ENCODE assay signal across 1 cellular context in the genomic region with DNA sequence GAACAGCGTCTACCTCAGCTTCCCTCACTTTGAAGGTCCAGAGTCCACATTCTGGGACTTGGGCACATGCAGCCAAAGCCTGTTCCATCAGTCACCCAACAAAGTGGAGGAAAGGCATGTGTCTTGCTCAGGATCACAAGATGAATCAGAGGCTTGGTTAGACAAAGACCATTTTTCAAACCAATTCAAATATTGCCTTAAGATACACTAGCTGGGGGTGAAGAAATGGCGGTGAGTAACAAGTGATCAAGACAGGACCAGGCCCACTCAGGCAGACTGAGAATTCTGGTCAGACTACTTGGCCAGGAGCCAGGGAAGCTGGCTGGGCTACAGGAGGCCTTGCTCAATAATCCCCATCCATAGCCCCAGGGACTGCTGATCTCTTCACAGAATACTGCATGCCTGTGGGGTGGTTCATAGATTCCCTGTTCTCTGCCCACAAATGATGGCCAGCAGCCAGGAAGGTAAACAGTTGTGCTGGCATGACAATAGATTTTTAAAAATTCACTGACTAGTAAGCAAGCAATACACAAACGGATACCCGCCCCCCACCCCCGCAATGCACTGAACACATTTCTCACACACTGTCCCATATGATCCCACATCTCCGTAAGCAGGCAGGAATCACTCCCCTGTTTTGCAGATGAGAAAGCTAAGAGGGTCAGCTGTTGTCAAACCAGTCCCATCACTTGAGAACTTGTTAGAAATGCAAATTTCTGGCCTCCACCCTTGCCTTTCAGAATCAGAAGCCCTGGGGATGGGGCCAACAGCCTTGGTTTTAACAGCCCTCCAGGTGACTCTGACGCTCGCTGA.
TF ChIP-seq lines count a peak whose summit lies in the region.

No MANE protein-coding gene starts in this region.

TF ChIP-seq in WTC11, 78 proteins besides CTCF, POLR2A, EP300 and RAD21 (continued from another document):
- TF ChIP-seq, protein P1, sequence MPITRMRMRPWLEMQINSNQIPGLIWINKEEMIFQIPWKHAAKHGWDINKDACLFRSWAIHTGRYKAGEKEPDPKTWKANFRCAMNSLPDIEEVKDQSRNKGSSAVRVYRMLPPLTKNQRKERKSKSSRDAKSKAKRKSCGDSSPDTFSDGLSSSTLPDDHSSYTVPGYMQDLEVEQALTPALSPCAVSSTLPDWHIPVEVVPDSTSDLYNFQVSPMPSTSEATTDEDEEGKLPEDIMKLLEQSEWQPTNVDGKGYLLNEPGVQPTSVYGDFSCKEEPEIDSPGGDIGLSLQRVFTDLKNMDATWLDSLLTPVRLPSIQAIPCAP (CRISPR knock-in tag; IDR thresholded peaks at IDR 0.05) = no peak
- no peak for TF ChIP-seq NFYB (CRISPR knock-in tag; conservative IDR thresholded peaks at IDR 0.05; ENCODE audit: low read depth)
- no peak for TF ChIP-seq ATF1 (CRISPR knock-in tag; IDR thresholded peaks at IDR 0.05)
- TF ChIP-seq, protein P2, sequence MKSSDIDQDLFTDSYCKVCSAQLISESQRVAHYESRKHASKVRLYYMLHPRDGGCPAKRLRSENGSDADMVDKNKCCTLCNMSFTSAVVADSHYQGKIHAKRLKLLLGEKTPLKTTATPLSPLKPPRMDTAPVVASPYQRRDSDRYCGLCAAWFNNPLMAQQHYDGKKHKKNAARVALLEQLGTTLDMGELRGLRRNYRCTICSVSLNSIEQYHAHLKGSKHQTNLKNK (CRISPR knock-in tag; IDR thresholded peaks at IDR 0.05) = no peak
- TF ChIP-seq, protein P3, sequence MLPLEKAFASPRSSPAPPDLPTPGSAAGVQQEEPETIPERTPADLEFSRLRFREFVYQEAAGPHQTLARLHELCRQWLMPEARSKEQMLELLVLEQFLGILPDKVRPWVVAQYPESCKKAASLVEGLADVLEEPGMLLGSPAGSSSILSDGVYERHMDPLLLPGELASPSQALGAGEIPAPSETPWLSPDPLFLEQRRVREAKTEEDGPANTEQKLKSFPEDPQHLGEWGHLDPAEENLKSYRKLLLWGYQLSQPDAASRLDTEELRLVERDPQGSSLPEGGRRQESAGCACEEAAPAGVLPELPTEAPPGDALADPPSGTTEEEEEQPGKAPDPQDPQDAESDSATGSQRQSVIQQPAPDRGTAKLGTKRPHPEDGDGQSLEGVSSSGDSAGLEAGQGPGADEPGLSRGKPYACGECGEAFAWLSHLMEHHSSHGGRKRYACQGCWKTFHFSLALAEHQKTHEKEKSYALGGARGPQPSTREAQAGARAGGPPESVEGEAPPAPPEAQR (CRISPR knock-in tag; IDR thresholded peaks at IDR 0.05) = no peak
- TF ChIP-seq ZNF138 (CRISPR knock-in tag; conservative IDR thresholded peaks at IDR 0.05) = no peak
- TF ChIP-seq MXD4 (CRISPR knock-in tag; IDR thresholded peaks at IDR 0.05; ENCODE audit: borderline replicate concordance) = no peak
- TF ChIP-seq NR1H2 (CRISPR knock-in tag; IDR thresholded peaks at IDR 0.05) = no peak
- TF ChIP-seq, protein P4, sequence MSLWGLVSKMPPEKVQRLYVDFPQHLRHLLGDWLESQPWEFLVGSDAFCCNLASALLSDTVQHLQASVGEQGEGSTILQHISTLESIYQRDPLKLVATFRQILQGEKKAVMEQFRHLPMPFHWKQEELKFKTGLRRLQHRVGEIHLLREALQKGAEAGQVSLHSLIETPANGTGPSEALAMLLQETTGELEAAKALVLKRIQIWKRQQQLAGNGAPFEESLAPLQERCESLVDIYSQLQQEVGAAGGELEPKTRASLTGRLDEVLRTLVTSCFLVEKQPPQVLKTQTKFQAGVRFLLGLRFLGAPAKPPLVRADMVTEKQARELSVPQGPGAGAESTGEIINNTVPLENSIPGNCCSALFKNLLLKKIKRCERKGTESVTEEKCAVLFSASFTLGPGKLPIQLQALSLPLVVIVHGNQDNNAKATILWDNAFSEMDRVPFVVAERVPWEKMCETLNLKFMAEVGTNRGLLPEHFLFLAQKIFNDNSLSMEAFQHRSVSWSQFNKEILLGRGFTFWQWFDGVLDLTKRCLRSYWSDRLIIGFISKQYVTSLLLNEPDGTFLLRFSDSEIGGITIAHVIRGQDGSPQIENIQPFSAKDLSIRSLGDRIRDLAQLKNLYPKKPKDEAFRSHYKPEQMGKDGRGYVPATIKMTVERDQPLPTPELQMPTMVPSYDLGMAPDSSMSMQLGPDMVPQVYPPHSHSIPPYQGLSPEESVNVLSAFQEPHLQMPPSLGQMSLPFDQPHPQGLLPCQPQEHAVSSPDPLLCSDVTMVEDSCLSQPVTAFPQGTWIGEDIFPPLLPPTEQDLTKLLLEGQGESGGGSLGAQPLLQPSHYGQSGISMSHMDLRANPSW (CRISPR knock-in tag; conservative IDR thresholded peaks at IDR 0.05; ENCODE audit: low read depth) = no peak
TF ChIP-seq in WTC11: peak in this region for 0.
